Comparison of ENCODE assay signal across 15 cellular contexts in the genomic region with DNA sequence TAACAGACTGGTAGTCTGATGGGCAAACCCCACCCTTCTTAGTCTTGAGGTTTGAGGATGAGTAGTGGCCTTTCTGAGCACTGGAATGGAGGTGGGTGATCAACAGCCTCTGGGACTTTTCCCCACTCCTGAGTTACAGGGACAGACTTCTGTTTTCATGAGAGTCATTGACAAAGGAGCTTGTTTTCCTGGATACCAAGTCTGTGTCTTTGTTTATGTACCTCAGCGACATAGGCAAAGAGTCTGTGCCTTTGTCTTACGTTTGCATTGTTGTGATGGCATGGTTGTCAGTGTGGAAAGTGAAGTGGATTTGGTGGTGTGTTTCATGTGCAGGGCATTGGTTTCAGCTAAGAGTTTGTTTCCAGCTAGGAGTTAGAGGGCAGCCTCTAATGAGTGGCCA.
"Had no signal": no experiment of that assay in that cellular context is flagged by ENCODE, and none has a peak within 500 bp of the region (broad histone marks: within the 10 kb centered on the region; RNA-seq: fewer than 3 reads in every experiment).

No MANE protein-coding gene starts in this region.

- H3K4me2 ChIP-seq: smooth muscle cell had no signal

- H3K9me3 ChIP-seq: gastroesophageal sphincter, right atrium auricular region, upper lobe of left lung had no signal

- H3K4me3 Mint-ChIP-seq: activated CD4-positive, alpha-beta memory T cell treated with anti-CD3 and anti-CD28 coated beads for 36 hours; activated naive CD8-positive, alpha-beta T cell treated with anti-CD3 and anti-CD28 coated beads for 36 hours; T-helper 2 cell treated with Interferon-gamma antibody and Interleukin-4, amounts not matched to agents 5 μg/mL and 100 μg/mL, for 36 hours had no signal

- FAIRE-seq: keratinocyte had no signal

- H3K36me3 ChIP-seq: brain microvascular endothelial cell, gastroesophageal sphincter, right atrium auricular region, upper lobe of left lung had no signal

- H3K27ac Mint-ChIP-seq: activated CD4-positive, alpha-beta memory T cell treated with anti-CD3 and anti-CD28 coated beads for 36 hours; activated naive CD8-positive, alpha-beta T cell treated with anti-CD3 and anti-CD28 coated beads for 36 hours; T-helper 2 cell treated with Interferon-gamma antibody and Interleukin-4, amounts not matched to agents 5 μg/mL and 100 μg/mL, for 36 hours had no signal

- H3K4me1 Mint-ChIP-seq: activated naive CD8-positive, alpha-beta T cell treated with anti-CD3 and anti-CD28 coated beads for 36 hours had no signal

- H3K36me3 Mint-ChIP-seq: activated naive CD8-positive, alpha-beta T cell treated with anti-CD3 and anti-CD28 coated beads for 36 hours had no signal

- H3K9me3 Mint-ChIP-seq: activated CD4-positive, alpha-beta memory T cell treated with anti-CD3 and anti-CD28 coated beads for 36 hours; activated naive CD8-positive, alpha-beta T cell treated with anti-CD3 and anti-CD28 coated beads for 36 hours; T-helper 2 cell treated with Interferon-gamma antibody and Interleukin-4, amounts not matched to agents 5 μg/mL and 100 μg/mL, for 36 hours had no signal

- ATAC-seq: gastroesophageal sphincter, left ventricle myocardium superior had no signal

- H3K4me3 ChIP-seq: gastroesophageal sphincter, right atrium auricular region, smooth muscle cell, upper lobe of left lung had no signal

- H3K27ac ChIP-seq: brain microvascular endothelial cell, epithelial cell of prostate, gastroesophageal sphincter had no signal

- H3K27me3 ChIP-seq: brain microvascular endothelial cell, gastroesophageal sphincter, right atrium auricular region, upper lobe of left lung had no signal

- DNase-seq: activated CD4-positive, alpha-beta memory T cell treated with anti-CD3 and anti-CD28 coated beads for 36 hours; activated gamma-delta T cell treated with Interleukin-2 at 50 U/mL for 16 hours; activated naive CD8-positive, alpha-beta T cell treated with anti-CD3 and anti-CD28 coated beads for 36 hours; activated T-cell treated with anti-CD3 and anti-CD28 coated beads, Interleukin-2, amount 50 U/mL, for 48 hours; brain microvascular endothelial cell; midbrain; naive B cell; upper lobe of left lung had no signal
